Comparison of ENCODE assay signal across 8 cellular contexts in genomic region chr19:2475018-2475701, GRCh38. TPM values are rescaled to one million over a fixed set of nuclear protein-coding genes. Genes with fewer than 3 reads are reported as not detected.
DNase-seq lines count a peak whose midpoint lies in the region; ATAC-seq and TF ChIP-seq lines count a peak whose summit lies in the region.

No MANE protein-coding gene starts in this region.

- peaks cover 6% of the 10 kb centered on the region for H3K36me3 Mint-ChIP-seq in CD4-positive, CD25-positive, alpha-beta regulatory T cell
- H3K36me3 Mint-ChIP-seq in natural killer cell: no peaks in the 10 kb centered on the region

- H3K4me1 ChIP-seq in CD4-positive, CD25-positive, alpha-beta regulatory T cell (ENCODE audit: control insufficient read depth, insufficient read depth, low read length, poor library complexity, severe bottlenecking): peaks cover 38% of the 10 kb centered on the region
- H3K4me1 ChIP-seq in esophagus squamous epithelium (peaks cover 28 to 55% (median 37%) of the 10 kb centered on the region in 3 donors), testis (peaks cover 3% of the 10 kb centered on the region)

- H3K27me3 Mint-ChIP-seq in CD4-positive, CD25-positive, alpha-beta regulatory T cell: peaks cover 15% of the 10 kb centered on the region
- no peaks in the 10 kb centered on the region for H3K27me3 Mint-ChIP-seq in natural killer cell (ENCODE audit: low read depth in 2 of 2)

- H3K27ac ChIP-seq in CD4-positive, CD25-positive, alpha-beta regulatory T cell (ENCODE audit: insufficient read depth, low read length, poor library complexity, severe bottlenecking): peak overlapping the region; percentile 85
- peak overlapping the region; percentile 90 to 96 (median 91) for H3K27ac ChIP-seq in esophagus squamous epithelium
- peak overlapping the region; percentile 45 to 73 for H3K27ac ChIP-seq in testis

- H3K9me3 ChIP-seq in CD4-positive, CD25-positive, alpha-beta regulatory T cell (ENCODE audit: control insufficient read depth in 2 of 2, low read length in 2 of 2): no peaks in the 10 kb centered on the region
- H3K9me3 ChIP-seq in esophagus squamous epithelium (no peaks in the 10 kb centered on the region), testis (no peaks in the 10 kb centered on the region)

- 0% methylated on average over 16 of the region's 45 CpGs; no CpG with 5 or more reads in 1 of the 2 donors for WGBS in esophagus squamous epithelium, 2 donors
- WGBS in testis, 2 donors: 0% methylated on average over 8 to 41 of the region's 45 CpGs

- TF ChIP-seq POLR2A in esophagus squamous epithelium (IDR thresholded peaks at IDR 0.05) (no peak), testis (IDR thresholded peaks at IDR 0.05) (no peak)

- DNase-seq in CD4-positive, CD25-positive, alpha-beta regulatory T cell: peak; percentile 43 to 74 (median 68)
- DNase-seq in H4 (ENCODE audit: low spot score): peak; percentile 54
- peak; percentile 47 for DNase-seq in NCI-H748 treated with DMSO at 0.1 percent for 48 hours (lab: John Stamatoyannopoulos, UW)
- DNase-seq in activated T-cell treated with anti-CD3 and anti-CD28 coated beads, Interleukin-2, amount 50 U/mL, for 1 hour: peak; percentile 70
- DNase-seq in esophagus squamous epithelium (lab: John Stamatoyannopoulos, UW): no peak
- peak; percentile 44 for DNase-seq in natural killer cell
- DNase-seq in testis: peak; percentile 63
- no peak for DNase-seq in SKM-1 treated with dmso at 0.1 percent for 144 hours (lab: John Stamatoyannopoulos, UW; ENCODE audit: unreplicated experiment)

- H3K27ac Mint-ChIP-seq in CD4-positive, CD25-positive, alpha-beta regulatory T cell: peak overlapping the region; percentile 20 to 96 (median 59)
- peak overlapping the region; percentile 96 to 98 for H3K27ac Mint-ChIP-seq in natural killer cell

- intact Hi-C loops in esophagus squamous epithelium (cut with DNase I): loop anchor here (2.0 to 5.0 kb wide), 2 partner anchors 67 to 136 kb away; no protein-coding TSS in a partner anchor
- intact Hi-C loops in natural killer cell (cut with micrococcal nuclease): loop anchor here (2.0 to 5.0 kb wide), 2 partner anchors 77 to 138 kb away; no protein-coding TSS in a partner anchor
- intact Hi-C loops in testis (cut with DNase I; ENCODE audit: low total_unique reads): loop anchor here (5.0 to 10.0 kb wide), 2 partner anchors 67 to 140 kb away; no protein-coding TSS in a partner anchor

- peak; percentile 5 to 6 for ATAC-seq in CD4-positive, CD25-positive, alpha-beta regulatory T cell (ENCODE audit: low read depth in 2 of 2)
- ATAC-seq in natural killer cell: no peak

- H3K27me3 ChIP-seq in CD4-positive, CD25-positive, alpha-beta regulatory T cell (ENCODE audit: control insufficient read depth, insufficient read depth, low read length): no peaks in the 10 kb centered on the region
- no peaks in the 10 kb centered on the region for H3K27me3 ChIP-seq in esophagus squamous epithelium
- H3K27me3 ChIP-seq in testis: no peaks in the 10 kb centered on the region

- TF ChIP-seq CTCF in esophagus squamous epithelium (IDR thresholded peaks at IDR 0.05): no peak
- TF ChIP-seq CTCF in natural killer cell (IDR thresholded peaks at IDR 0.05): no peak
- TF ChIP-seq CTCF in testis (IDR thresholded peaks at IDR 0.05): no peak

- peak overlapping the region; percentile 87 to 98 (median 91) for H3K4me3 Mint-ChIP-seq in CD4-positive, CD25-positive, alpha-beta regulatory T cell
- H3K4me3 Mint-ChIP-seq in natural killer cell: peak overlapping the region; percentile 97

- H3K4me3 ChIP-seq in CD4-positive, CD25-positive, alpha-beta regulatory T cell (ENCODE audit: low read depth, low read length): peak overlapping the region; percentile 66
- H3K4me3 ChIP-seq in esophagus squamous epithelium: peak overlapping the region; percentile 64 to 94 (median 88)
- peak overlapping the region; percentile 79 to 90 for H3K4me3 ChIP-seq in testis

- no peaks in the 10 kb centered on the region for H3K36me3 ChIP-seq in CD4-positive, CD25-positive, alpha-beta regulatory T cell (ENCODE audit: control insufficient read depth, insufficient read depth, low read length)
- H3K36me3 ChIP-seq in esophagus squamous epithelium (peaks cover 0 to 10% (median 0%) of the 10 kb centered on the region in 3 donors), testis (ENCODE audit: low read depth, missing control alignments) (no peaks in the 10 kb centered on the region)

- peaks cover 0 to 21% (median 10%) of the 10 kb centered on the region in 4 donors for H3K4me1 Mint-ChIP-seq in CD4-positive, CD25-positive, alpha-beta regulatory T cell
- peaks cover 27 to 52% of the 10 kb centered on the region in 2 donors for H3K4me1 Mint-ChIP-seq in natural killer cell

- peaks cover 0 to 4% (median 0%) of the 10 kb centered on the region in 7 donors for H3K9me3 Mint-ChIP-seq in CD4-positive, CD25-positive, alpha-beta regulatory T cell
- H3K9me3 Mint-ChIP-seq in natural killer cell: no peaks in the 10 kb centered on the region

RNA-seq across cellular contexts. Expression of gene GADD45B, which starts 0.8 kb away (rescaled TPM):
- total RNA-seq in CD4-positive, CD25-positive, alpha-beta regulatory T cell: 191 TPM
- polyA plus RNA-seq in CD4-positive, CD25-positive, alpha-beta regulatory T cell: 10 to 100 TPM; 53.4 to 70.2 (median 63.3) TPM
- total RNA-seq in H4 (2014; rRNA removed; shearing (Covaris generic)): 14.3 and 82.3 TPM in 2 replicates
- 10 to 100 TPM; 21.6 to 40.1 (median 28.7) TPM for total RNA-seq in esophagus squamous epithelium
- 100 to 1,000 TPM; 198 to 247 (median 212) TPM for total RNA-seq in natural killer cell
- 10 to 100 TPM; 30.5 to 59.7 TPM for total RNA-seq in testis
- 16.9 TPM for polyA plus RNA-seq in testis (ENCODE audit: insufficient read depth, low read depth, low replicate concordance)

RNA-seq across cellular contexts. Expression of gene LMNB2, which starts 18.4 kb away (rescaled TPM):
- 16.0 TPM for total RNA-seq in CD4-positive, CD25-positive, alpha-beta regulatory T cell
- 1 to 10 TPM; 3.8 to 7.5 (median 4.8) TPM for polyA plus RNA-seq in CD4-positive, CD25-positive, alpha-beta regulatory T cell
- total RNA-seq in H4 (2014; rRNA removed; shearing (Covaris generic)): 64.3 and 86.4 TPM in 2 replicates
- total RNA-seq in esophagus squamous epithelium (10 to 100 TPM; 38.7 to 93.3 (median 61.4) TPM), natural killer cell (10 to 100 TPM; 12.0 to 23.7 (median 19.3) TPM), testis (10 to 100 TPM; 69.4 to 69.7 TPM)
- polyA plus RNA-seq in testis (ENCODE audit: insufficient read depth, low read depth, low replicate concordance): 77.4 TPM

RNA-seq across cellular contexts. Expression of gene TIMM13, which starts 47.8 kb away (rescaled TPM):
- 24.6 TPM for total RNA-seq in CD4-positive, CD25-positive, alpha-beta regulatory T cell
- 10 to 100 TPM; 49.7 to 62.5 (median 59.4) TPM for polyA plus RNA-seq in CD4-positive, CD25-positive, alpha-beta regulatory T cell
- total RNA-seq in H4 (2014; rRNA removed; shearing (Covaris generic)): 39.9 and 40.8 TPM in 2 replicates
- total RNA-seq in esophagus squamous epithelium: 10 to 100 TPM; 46.2 to 65.7 (median 53.8) TPM
- 10 to 100 TPM; 24.7 to 30.4 (median 25.1) TPM for total RNA-seq in natural killer cell
- total RNA-seq in testis: 10 to 100 TPM; 57.5 to 60.6 TPM
- 66.6 TPM for polyA plus RNA-seq in testis (ENCODE audit: insufficient read depth, low read depth, low replicate concordance)

Comparison
In these comparisons a context has a peak if more than half of its experiments do, and no peak if none do; other contexts are left out.
1. ATAC-seq: peak in CD4-positive, CD25-positive, alpha-beta regulatory T cell (2 of 2); none in natural killer cell (0 of 3).
2. DNase-seq: peak in CD4-positive, CD25-positive, alpha-beta regulatory T cell (3 of 3), H4 (single experiment), NCI-H748 treated with DMSO at 0.1 percent for 48 hours (single experiment), activated T-cell treated with anti-CD3 and anti-CD28 coated beads, Interleukin-2, amount 50 U/mL, for 1 hour (single experiment), natural killer cell (single experiment) and testis (single experiment); none in esophagus squamous epithelium (single experiment) and SKM-1 treated with dmso at 0.1 percent for 144 hours (single experiment).
3. Peak in every context shown above with its lines, with median percentiles within 50 percentile points of each other: H3K27ac ChIP-seq and H3K4me3 ChIP-seq.